Comparison of ENCODE assay signal across 1 cellular context in genomic region chr13:40059540-40060232, GRCh38.
TF ChIP-seq lines count a peak whose summit lies in the region.

No MANE protein-coding gene starts in this region.

TF ChIP-seq in HepG2, 621 proteins besides CTCF, POLR2A, EP300 and RAD21 (continued from another document and continues in another):
- TF ChIP-seq ZNF503 (CRISPR knock-in tag; IDR thresholded peaks at IDR 0.05) (no peak), SOX13 (IDR thresholded peaks at IDR 0.05) (no peak), SOX13 (CRISPR knock-in tag; conservative IDR thresholded peaks at IDR 0.05 in 1 of 2, IDR thresholded peaks at IDR 0.05 in 1 of 2) (peak in 1 of 2 experiments; percentile 21; a peak in 1 of 4 replicates), ZSCAN12 (CRISPR knock-in tag; IDR thresholded peaks at IDR 0.05) (no peak), ATF4 (CRISPR knock-in tag; IDR thresholded peaks at IDR 0.05) (no peak), POGZ (CRISPR knock-in tag; IDR thresholded peaks at IDR 0.05) (peak; percentile 56; the same call in 1 of the 2 replicates), RXRB (CRISPR knock-in tag; IDR thresholded peaks at IDR 0.05; ENCODE audit: borderline replicate concordance) (peak; percentile 78; the same call in 1 of the 2 replicates), SKIL (CRISPR knock-in tag; IDR thresholded peaks at IDR 0.05; ENCODE audit: borderline replicate concordance) (no peak), CENPT (CRISPR knock-in tag; IDR thresholded peaks at IDR 0.05; ENCODE audit: low read depth) (no peak), ZNF280D (CRISPR knock-in tag; IDR thresholded peaks at IDR 0.05) (no peak), ARID2 (CRISPR knock-in tag; IDR thresholded peaks at IDR 0.05; ENCODE audit: borderline replicate concordance) (no peak), ZNF644 (CRISPR knock-in tag; IDR thresholded peaks at IDR 0.05; ENCODE audit: low read depth) (no peak), PRDM15 (CRISPR knock-in tag; IDR thresholded peaks at IDR 0.05) (no peak), ZNF564 (CRISPR knock-in tag; IDR thresholded peaks at IDR 0.05) (no peak), LBX2 (CRISPR knock-in tag; IDR thresholded peaks at IDR 0.05; ENCODE audit: borderline replicate concordance) (no peak), HNF4A (CRISPR knock-in tag; IDR thresholded peaks at IDR 0.05) (peak; percentile 37; the same call in 1 of the 2 replicates), TFDP1 (CRISPR knock-in tag; IDR thresholded peaks at IDR 0.05; ENCODE audit: borderline replicate concordance) (no peak), ZBTB20 (CRISPR knock-in tag; IDR thresholded peaks at IDR 0.05; ENCODE audit: borderline replicate concordance, low read depth) (no peak), ZNF232 (CRISPR knock-in tag; IDR thresholded peaks at IDR 0.05; ENCODE audit: borderline replicate concordance) (peak; percentile 98), ZNF878 (CRISPR knock-in tag; IDR thresholded peaks at IDR 0.05) (no peak), ZNF362 (CRISPR knock-in tag; IDR thresholded peaks at IDR 0.05; ENCODE audit: borderline replicate concordance) (no peak), CHD2 (IDR thresholded peaks at IDR 0.05; ENCODE audit: low read depth, low read length) (no peak), POGK (CRISPR knock-in tag; conservative IDR thresholded peaks at IDR 0.05) (no peak), ELF4 (CRISPR knock-in tag; IDR thresholded peaks at IDR 0.05; ENCODE audit: borderline replicate concordance) (0 out of 2 replicates have a peak, but pooled peaks have one; percentile 46), PAXIP1 (CRISPR knock-in tag; conservative IDR thresholded peaks at IDR 0.05) (peak; percentile 70), TCF7 (IDR thresholded peaks at IDR 0.05; ENCODE audit: low read depth) (0 out of 2 replicates have a peak, but pooled peaks have one; percentile 7), MAFK (conservative IDR thresholded peaks at IDR 0.05 in 1 of 2, IDR thresholded peaks at IDR 0.05 in 1 of 2; ENCODE audit: low read length in 2 of 2) (no peak), TEAD3 (CRISPR knock-in tag; optimal IDR thresholded peaks at IDR 0.05; ENCODE audit: borderline replicate concordance) (peak; percentile 45), MZF1 (CRISPR knock-in tag; IDR thresholded peaks at IDR 0.05; ENCODE audit: borderline replicate concordance) (no peak), PITX1 (CRISPR knock-in tag; IDR thresholded peaks at IDR 0.05) (no peak; the same call in 1 of the 2 replicates), ZMYM3 (CRISPR knock-in tag; IDR thresholded peaks at IDR 0.05) (no peak), THRA (CRISPR knock-in tag; IDR thresholded peaks at IDR 0.05; ENCODE audit: borderline replicate concordance) (peak; percentile 80; the same call in 1 of the 2 replicates), FOXO1 (CRISPR knock-in tag; IDR thresholded peaks at IDR 0.05) (peak; percentile 29; the same call in 1 of the 2 replicates), ARNT (IDR thresholded peaks at IDR 0.05) (no peak), CREB1 (IDR thresholded peaks at IDR 0.05) (no peak), CREB1 (CRISPR knock-in tag; IDR thresholded peaks at IDR 0.05) (no peak), ZSCAN25 (CRISPR knock-in tag; IDR thresholded peaks at IDR 0.05) (no peak)
